ENCODE assay signal across 1 cellular context in the genomic region with DNA sequence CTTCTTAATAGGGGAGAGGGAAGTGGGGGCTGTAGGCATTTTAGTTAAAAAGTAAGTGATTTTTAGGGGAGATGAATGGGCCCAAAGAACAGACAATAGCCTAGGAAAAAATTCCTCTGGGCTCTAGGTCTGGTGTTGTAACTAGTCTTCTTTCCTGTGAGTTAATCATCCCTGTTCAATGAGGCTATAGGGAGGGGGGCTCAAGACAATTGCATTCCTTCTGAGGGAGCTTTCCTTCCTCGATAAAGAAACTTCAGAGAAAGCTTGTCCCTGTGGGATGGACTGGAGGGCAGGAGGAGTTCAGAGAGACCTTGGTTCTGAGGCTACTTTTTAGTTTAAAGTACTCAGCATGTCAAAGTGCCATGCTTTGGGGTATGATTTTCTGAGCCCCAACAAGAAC.
TF ChIP-seq lines count a peak whose summit lies in the region.

No MANE protein-coding gene starts in this region.

TF ChIP-seq in HEK293T, 16 proteins besides CTCF, POLR2A, EP300 and RAD21 (continued from another document):
- TF ChIP-seq FOXK2 (IDR thresholded peaks at IDR 0.05): no peak
- TF ChIP-seq ELF4 (IDR thresholded peaks at IDR 0.05): no peak
